ENCODE assay signal across 22 cellular contexts in genomic region chr17:17540278-17540906, GRCh38. TPM values are rescaled to one million over a fixed set of nuclear protein-coding genes. Genes with fewer than 3 reads are reported as not detected.
DNase-seq lines count a peak whose midpoint lies in the region; ATAC-seq, FAIRE-seq and TF ChIP-seq lines count a peak whose summit lies in the region.
"Had no signal": no experiment of that assay in that cellular context is flagged by ENCODE, and none has a peak within 500 bp of the region (broad histone marks: within the 10 kb centered on the region; RNA-seq: fewer than 3 reads in every experiment).

No MANE protein-coding gene starts in this region.

- ATAC-seq in left ventricle myocardium superior, result no peak
- ATAC-seq in HG03097 (IDR thresholded peaks at IDR 0.05; ENCODE audit: low FRiP score, unreplicated experiment), result no peak
- ATAC-seq: body of pancreas, left lung, pancreas had no signal

- no peak for FAIRE-seq in kidney (lab: Jason Lieb, UNC)
- FAIRE-seq: D721Med, endothelial cell of umbilical vein, pancreas, small intestine had no signal

- intact Hi-C loops in left ventricle myocardium superior (cut with micrococcal nuclease) (no loop called here), kidney (cut with DNase I) (no loop called here)

- no peaks in the 10 kb centered on the region for H3K9me3 ChIP-seq in right atrium auricular region
- H3K9me3 ChIP-seq in kidney (ENCODE audit: control insufficient read depth in 1 of 2, low read length in 2 of 2), result no peaks in the 10 kb centered on the region
- H3K9me3 ChIP-seq: body of pancreas, left lung, pancreas had no signal

- no peak overlapping the region for H3K9ac ChIP-seq in kidney (ENCODE audit: low read length in 2 of 2)
- H3K9ac ChIP-seq: KMS-11 had no signal

- H3K27ac ChIP-seq in right atrium auricular region (peak overlapping the region; percentile 81 to 94), kidney (ENCODE audit: low read depth in 2 of 2, low read length in 2 of 2) (no peak overlapping the region)
- H3K27ac ChIP-seq: KMS-11, left lung, pancreas had no signal

- no peaks in the 10 kb centered on the region for H3K36me3 ChIP-seq in right atrium auricular region
- no peaks in the 10 kb centered on the region for H3K36me3 ChIP-seq in kidney (ENCODE audit: control insufficient read depth in 1 of 2, insufficient read depth in 2 of 2, low read length in 2 of 2)
- H3K36me3 ChIP-seq: left lung, pancreas had no signal

- H3K4me3 ChIP-seq in right atrium auricular region (no peak overlapping the region), kidney (ENCODE audit: low read length in 2 of 2) (no peak overlapping the region)
- H3K4me3 ChIP-seq: body of pancreas, left lung, pancreas had no signal

- no peaks in the 10 kb centered on the region for H3K27me3 ChIP-seq in right atrium auricular region
- H3K27me3 ChIP-seq: body of pancreas, left lung, pancreas had no signal

- DNase-seq in right atrium auricular region (ENCODE audit: low spot score) (no peak), left ventricle myocardium superior (no peak), NCI-H345 (lab: John Stamatoyannopoulos, UW) (peak; percentile 29), kidney (peak; percentile 47), GOT3 (lab: John Stamatoyannopoulos, UW) (no peak), NCI-H526 treated with DMSO at 0.1 percent for 48 hours (lab: John Stamatoyannopoulos, UW) (no peak)
- DNase-seq: activated T-cell treated with anti-CD3 and anti-CD28 coated beads, Interleukin-2, amount 50 U/mL, for 24 hours; AML-193; body of pancreas; foreskin fibroblast; NCI-H510A treated with DMSO at 0.1 percent for 48 hours; stimulated activated CD4-positive, alpha-beta T cell treated with anti-CD3 and anti-CD28 coated beads, Interleukin-4, amount 100 ng/mL, for 24 hours; stimulated activated CD8-positive, alpha-beta memory T cell treated with anti-CD3 and anti-CD28 coated beads, Interleukin-4, amount 100 ng/mL, for 48 hours; SW 1271 had no signal

- H3K4me1 ChIP-seq in right atrium auricular region (peaks cover 0 to 49% of the 10 kb centered on the region in 2 donors), kidney (ENCODE audit: control insufficient read depth in 1 of 2, insufficient read depth in 1 of 2, low read depth in 1 of 2, low read length in 2 of 2) (no peaks in the 10 kb centered on the region)

- TF ChIP-seq CTCF in right atrium auricular region (IDR thresholded peaks at IDR 0.05) (no peak), kidney (IDR thresholded peaks at IDR 0.05; ENCODE audit: borderline replicate concordance, extremely low read depth, insufficient read depth) (no peak)

RNA-seq across cellular contexts. Expression of gene RASD1, which starts 44.2 kb away (rescaled TPM):
- total RNA-seq in right atrium auricular region, result 100 to 1,000 TPM in 1 of 2 donors, 10 to 100 TPM in 1; 37.9 to 131 TPM
- total RNA-seq in left ventricle myocardium superior, result 50.8 TPM
- 147 TPM for total RNA-seq in kidney
- 103 TPM for polyA plus RNA-seq in kidney (ENCODE audit: insufficient read depth, low read depth, low replicate concordance)
- total RNA-seq: H4 had no signal

RNA-seq across cellular contexts. Expression of gene PEMT, which starts 51.1 kb away (rescaled TPM):
- total RNA-seq in right atrium auricular region, result 10 to 100 TPM; 27.8 to 37.7 TPM
- 17.9 TPM for total RNA-seq in left ventricle myocardium superior
- 36.8 TPM for total RNA-seq in kidney
- polyA plus RNA-seq in kidney (ENCODE audit: insufficient read depth, low read depth, low replicate concordance), result 52.1 TPM

Comparison
In these comparisons a context has a peak if more than half of its experiments do, and no peak if none do; other contexts are left out.
1. DNase-seq: peak in NCI-H345 (single experiment) and kidney (single experiment); none in right atrium auricular region (single experiment), left ventricle myocardium superior (single experiment), GOT3 (single experiment) and NCI-H526 treated with DMSO at 0.1 percent for 48 hours (single experiment).
2. H3K27ac ChIP-seq: peak in right atrium auricular region (2 of 2); none in kidney (0 of 2).